In the genomic region with DNA sequence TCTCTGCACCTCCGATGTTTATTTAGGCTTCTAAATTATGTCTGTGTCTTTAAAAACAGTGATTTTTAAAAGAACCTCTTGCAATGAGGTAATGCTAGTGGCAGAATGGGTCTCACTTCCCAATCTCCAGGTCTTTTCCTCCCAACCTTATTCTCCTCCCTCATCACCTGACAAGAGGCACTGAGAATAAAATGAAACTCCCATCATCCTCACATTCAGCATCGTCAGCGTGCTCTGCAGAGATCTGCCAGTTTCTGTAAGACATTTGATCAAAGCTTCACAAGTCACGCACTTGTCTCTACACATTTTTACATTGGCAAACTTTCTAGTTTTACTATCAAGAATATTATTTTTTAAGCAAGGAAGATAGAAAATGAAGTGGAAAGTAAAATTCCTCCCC, we compare ENCODE assay signal across 17 cellular contexts.
A peak's percentile ranks its signal among the peaks of the same experiment; 100 is the strongest.
DNase-seq lines count a peak whose midpoint lies in the region; ATAC-seq, FAIRE-seq and TF ChIP-seq lines count a peak whose summit lies in the region.
"Had no signal": no experiment of that assay in that cellular context is flagged by ENCODE, and none has a peak within 500 bp of the region (broad histone marks: within the 10 kb centered on the region; RNA-seq: fewer than 3 reads in every experiment).

No MANE protein-coding gene starts in this region.

- intact Hi-C loops in mucosa of descending colon (cut with DNase I, micrococcal nuclease) = no loop called here

- no peak overlapping the region for H3K56ac ChIP-seq in H1 (replicated peaks; ENCODE audit: insufficient read length, low read depth, low read length)

- H3K27me3 ChIP-seq in H1 (replicated peaks in 1 of 4; ENCODE audit: control insufficient read depth in 3 of 4, extremely low read depth in 1 of 4, insufficient read depth in 3 of 4, low read length in 3 of 4) (no peaks in the 10 kb centered on the region), parathyroid adenoma (ENCODE audit: control insufficient read depth, insufficient read depth, low read length) (no peaks in the 10 kb centered on the region)

- H4K5ac ChIP-seq in H1 (ENCODE audit: insufficient read length, low read depth, low read length) = no peak overlapping the region

- no peak for TF ChIP-seq RAD21 in H1 (IDR thresholded peaks at IDR 0.05 in 1 of 2, conservative IDR thresholded peaks at IDR 0.05 in 1 of 2; ENCODE audit: low read depth in 2 of 2, low read length in 2 of 2)

- H2AFZ ChIP-seq in H1 (ENCODE audit: low read length) (no peak overlapping the region), parathyroid adenoma (peak overlapping the region; percentile 1)

- no peak overlapping the region for H2BK120ac ChIP-seq in H1 (replicated peaks; ENCODE audit: low read depth, low read length)

- H2BK20ac ChIP-seq in H1 (ENCODE audit: low read length) = no peak overlapping the region

- no peak for TF ChIP-seq EP300 in H1 (IDR thresholded peaks at IDR 0.05; ENCODE audit: borderline replicate concordance in 1 of 2, low read depth in 2 of 2, low read length in 2 of 2)

- CTCF ChIA-PET in H1 (lab: Charles Lee; ENCODE audit: partially characterized antibody) = interaction anchor here (0.8 to 1.9 kb wide), 10 partner anchors 12 to 257 kb away, joined by 3 to 6 read pairs (median 4); no protein-coding TSS in a partner anchor

- H3K27ac ChIP-seq in H1 (ENCODE audit: low read depth, low read length) (no peak overlapping the region), parathyroid adenoma (no peak overlapping the region)

- TF ChIP-seq POLR2A in H1 (IDR thresholded peaks at IDR 0.05; ENCODE audit: control extremely low read depth in 1 of 2, low read depth in 2 of 2, low read length in 2 of 2) = no peak

- H3K4me3 ChIP-seq in H1 (ENCODE audit: extremely low read depth in 1 of 4, insufficient read depth in 2 of 4, low read depth in 3 of 4, low read length in 4 of 4) (no peak overlapping the region), parathyroid adenoma (ENCODE audit: low read depth, low read length) (no peak overlapping the region), mucosa of descending colon (no peak overlapping the region)

- H4K91ac ChIP-seq in H1 (replicated peaks; ENCODE audit: insufficient read length, low read length) = no peak overlapping the region

- no peaks in the 10 kb centered on the region for H3K79me1 ChIP-seq in H1 (ENCODE audit: low read depth, low read length)

- 0 out of 2 replicates have a peak overlapping the region, but pooled peaks have one; percentile 6 for H2BK15ac ChIP-seq in H1 (ENCODE audit: low read length)

- ATAC-seq in mucosa of descending colon = no peak

- H3K18ac ChIP-seq in H1 (ENCODE audit: extremely low read depth, low read length) = no peak overlapping the region

- no peak overlapping the region for H3K14ac ChIP-seq in H1 (ENCODE audit: insufficient read length)

- in situ Hi-C loops in G401 (cut with HindIII; ENCODE audit: low sequenced_read_pairs) = no loop called here

- FAIRE-seq in H1 (lab: Jason Lieb, UNC) = no peak
- FAIRE-seq: GM12891, GM18507 had no signal

- H3K9me3 ChIP-seq in H1 (ENCODE audit: insufficient read depth in 2 of 2, low read depth in 1 of 2, low read length in 1 of 2) = peaks cover under 1 to 6% of the 10 kb centered on the region in 2 experiments; a peak in 2 of 4 replicates
- no peaks in the 10 kb centered on the region for H3K9me3 ChIP-seq in parathyroid adenoma (ENCODE audit: control insufficient read depth, low read length)
- H3K9me3 ChIP-seq in mucosa of descending colon = peaks cover 35% of the 10 kb centered on the region

- TF ChIP-seq CTCF in H1 (IDR thresholded peaks at IDR 0.05; ENCODE audit: control extremely low read depth in 1 of 3, insufficient read depth in 1 of 3, low read depth in 1 of 3, low read length in 3 of 3) = no peak
- no peak for TF ChIP-seq CTCF in parathyroid adenoma (IDR thresholded peaks at IDR 0.05)
- TF ChIP-seq CTCF in mucosa of descending colon (IDR thresholded peaks at IDR 0.05) = no peak

- H4K8ac ChIP-seq in H1 (ENCODE audit: extremely low read depth, insufficient read depth, low read length) = no peak overlapping the region

- no peaks in the 10 kb centered on the region for H3K79me2 ChIP-seq in H1 (ENCODE audit: control insufficient read depth in 1 of 2, insufficient read depth in 2 of 2, low read length in 2 of 2)
- no peaks in the 10 kb centered on the region for H3K79me2 ChIP-seq in parathyroid adenoma

- DNase-seq in COR-L47 (lab: John Stamatoyannopoulos, UW) = peak; percentile 37
- DNase-seq in G401 (ENCODE audit: low spot score) = peak; percentile 5
- DNase-seq in H1 (ENCODE audit: low read depth in 1 of 2, low spot score in 2 of 2) = no peak
- DNase-seq in mucosa of descending colon = no peak
- DNase-seq in amniotic stem cell (lab: John Stamatoyannopoulos, UW) = no peak
- no peak for DNase-seq in dermis blood vessel endothelial cell
- DNase-seq: C1 segment of cervical spinal cord; Caco-2; CD4-positive, alpha-beta memory T cell; DMS79; EL; GF-D8; GOT3; HCEC 1CT had no signal

- H3K36me3 ChIP-seq in H1 (ENCODE audit: control insufficient read depth in 2 of 4, insufficient read depth in 4 of 4, low read length in 3 of 4) = no peaks in the 10 kb centered on the region
- no peaks in the 10 kb centered on the region for H3K36me3 ChIP-seq in parathyroid adenoma (ENCODE audit: control insufficient read depth, insufficient read depth, low read length)
- no peaks in the 10 kb centered on the region for H3K36me3 ChIP-seq in mucosa of descending colon (ENCODE audit: low read depth)

- no peak overlapping the region for H3K9ac ChIP-seq in H1 (replicated peaks in 1 of 4; ENCODE audit: extremely low read depth in 1 of 4, low read depth in 3 of 4, low read length in 3 of 4)
- no peak overlapping the region for H3K9ac ChIP-seq in parathyroid adenoma

- H2BK5ac ChIP-seq in H1 (ENCODE audit: low read depth, low read length) = no peak overlapping the region

- H4K20me1 ChIP-seq in H1 (replicated peaks in 1 of 2; ENCODE audit: control insufficient read depth in 1 of 2, insufficient read depth in 2 of 2, low read length in 2 of 2) = no peaks in the 10 kb centered on the region

- WGBS in H1 (ENCODE audit: extremely low coverage in 1 of 2, insufficient coverage in 1 of 2, insufficient read length in 1 of 2, insufficient replicate concordance in 2 of 2, low coverage in 1 of 2, low lambda C conversion rate in 2 of 2, missing lambda C conversion rate in 1 of 2), 2 experiments = 89% methylated on average over 4 of the region's 4 CpGs; no CpG with 5 or more reads in 1 of the 2 experiments

- H2AK5ac ChIP-seq in H1 (ENCODE audit: low read depth, low read length) = no peak overlapping the region

- H3K4me1 ChIP-seq in H1 (replicated peaks in 1 of 4; ENCODE audit: control insufficient read depth in 3 of 4, insufficient read depth in 4 of 4, low read length in 3 of 4) (no peaks in the 10 kb centered on the region; a peak in 1 of 7 replicates), parathyroid adenoma (no peaks in the 10 kb centered on the region), mucosa of descending colon (ENCODE audit: low read depth) (no peaks in the 10 kb centered on the region)
- H3K4me1 ChIP-seq: Caco-2 had no signal

- no peak overlapping the region for H3K4me2 ChIP-seq in H1 (ENCODE audit: insufficient read depth in 1 of 2, low read depth in 2 of 2, low read length in 2 of 2)
- no peak overlapping the region for H3K4me2 ChIP-seq in parathyroid adenoma (ENCODE audit: low read length)

- H3K23ac ChIP-seq in H1 (ENCODE audit: insufficient read length) = no peak overlapping the region

- H3K4ac ChIP-seq in H1 (replicated peaks; ENCODE audit: insufficient read length, low read depth, low read length) = no peak overlapping the region

- H3K23me2 ChIP-seq in H1 (ENCODE audit: low read depth, low read length) = no peaks in the 10 kb centered on the region; the same call in 1 of the 2 replicates

- POLR2A ChIA-PET in H1 (lab: Charles Lee; ENCODE audit: partially characterized antibody) = no interaction called here

- H2BK12ac ChIP-seq in H1 (ENCODE audit: low read depth, low read length) = no peak overlapping the region; the same call in 1 of the 2 replicates

TF ChIP-seq in H1, 55 proteins besides CTCF, POLR2A, EP300 and RAD21:
- TF ChIP-seq E2F6 (IDR thresholded peaks at IDR 0.05) (no peak), CBX5 (IDR thresholded peaks at IDR 0.05; ENCODE audit: low read depth, low read length) (no peak), TAF1 (IDR thresholded peaks at IDR 0.05; ENCODE audit: low read depth, low read length) (no peak)

Comparison
In these comparisons a context has a peak if more than half of its experiments do, and no peak if none do; other contexts are left out.
1. DNase-seq: peak in COR-L47 (single experiment) and G401 (single experiment); none in H1 (0 of 2), mucosa of descending colon (0 of 3), amniotic stem cell (single experiment) and dermis blood vessel endothelial cell (single experiment).